In the genomic region with DNA sequence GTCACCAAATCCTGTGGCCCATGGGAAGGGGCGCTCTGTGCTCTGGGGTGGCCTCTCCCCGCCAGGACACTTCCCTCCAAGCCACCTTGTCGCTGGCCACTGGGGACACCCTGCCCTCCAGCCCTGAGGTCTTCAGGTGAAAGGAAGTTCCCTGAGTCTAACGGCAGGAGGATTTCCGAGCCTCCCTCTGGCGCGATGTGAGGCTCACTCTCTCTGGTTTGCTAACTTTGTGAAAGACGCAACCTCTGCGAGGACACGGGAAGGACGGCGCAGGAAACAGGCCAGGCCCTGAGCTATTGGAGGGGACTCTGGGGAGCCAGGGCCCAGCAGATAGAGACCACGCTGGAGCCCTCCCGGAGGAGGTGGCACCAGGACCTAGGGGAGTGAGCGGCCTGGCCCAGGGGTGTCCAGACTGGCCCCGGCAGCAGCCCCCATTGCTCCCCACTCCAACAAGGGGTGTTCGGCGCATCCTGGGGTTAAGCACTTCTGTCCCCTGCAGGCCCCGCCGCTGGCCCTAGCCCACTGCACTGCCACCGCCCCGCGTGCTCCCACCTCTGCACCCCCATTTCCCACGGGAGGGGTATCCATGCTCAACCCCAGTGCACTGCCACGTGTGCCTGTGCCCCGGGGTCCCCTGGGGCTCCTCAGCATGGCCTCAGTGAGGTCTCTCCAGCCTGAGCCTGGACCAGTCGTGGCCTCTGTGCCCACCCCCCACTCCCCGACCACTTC, we compare ENCODE assay signal across 25 cellular contexts.
DNase-seq lines count a peak whose midpoint lies in the region; ATAC-seq and TF ChIP-seq lines count a peak whose summit lies in the region.
"Had no signal": no experiment of that assay in that cellular context is flagged by ENCODE, and none has a peak within 500 bp of the region (broad histone marks: within the 10 kb centered on the region; RNA-seq: fewer than 3 reads in every experiment).

No MANE protein-coding gene starts in this region.

- H3K4me1 ChIP-seq in right atrium auricular region, result no peaks in the 10 kb centered on the region
- H3K4me1 ChIP-seq in left ventricle myocardium inferior, result no peaks in the 10 kb centered on the region
- peaks cover 3 to 22% (median 12%) of the 10 kb centered on the region in 4 donors for H3K4me1 ChIP-seq in stomach

- H3K36me3 Mint-ChIP-seq in activated CD4-positive, alpha-beta memory T cell treated with anti-CD3 and anti-CD28 coated beads, Interleukin-2, amount 10 ng/mL, durations not matched to agents 7 days and 5 days (ENCODE audit: low read depth), result peaks cover 24% of the 10 kb centered on the region
- H3K36me3 Mint-ChIP-seq: IgD-negative memory B cell, WTC11 had no signal

- H3K4me3 ChIP-seq in right atrium auricular region (no peak overlapping the region), left ventricle myocardium inferior (no peak overlapping the region), stomach (no peak overlapping the region)
- H3K4me3 ChIP-seq: mucosa of descending colon, skin epidermis had no signal

- no peaks in the 10 kb centered on the region for H3K27me3 ChIP-seq in right atrium auricular region
- H3K27me3 ChIP-seq in left ventricle myocardium inferior (ENCODE audit: low read depth), result no peaks in the 10 kb centered on the region
- H3K27me3 ChIP-seq in stomach, result no peaks in the 10 kb centered on the region

- intact Hi-C loops in left ventricle myocardium inferior (cut with micrococcal nuclease), result no loop called here
- intact Hi-C loops in left colon (cut with DNase I, micrococcal nuclease), result no loop called here
- intact Hi-C loops in stomach (cut with DNase I; ENCODE audit: low total_unique reads), result no loop called here

- peak; percentile 18 for DNase-seq in right atrium auricular region (ENCODE audit: low spot score)
- DNase-seq in left ventricle myocardium inferior, result no peak
- DNase-seq in RWPE1 (ENCODE audit: low spot score), result no peak
- DNase-seq in left colon, result no peak
- DNase-seq in stomach, result no peak
- no peak for DNase-seq in activated T-cell treated with anti-CD3 and anti-CD28 coated beads for 4 hours
- no peak for DNase-seq in activated CD4-positive, alpha-beta memory T cell treated with anti-CD3 and anti-CD28 coated beads, Interleukin-2, amount 10 ng/mL, durations not matched to agents 7 days and 5 days
- DNase-seq in cerebellum (ENCODE audit: low spot score), result no peak
- DNase-seq: activated CD4-positive, alpha-beta T cell treated with anti-CD3 and anti-CD28 coated beads, Interleukin-2, amount 50 U/mL, for 1 hour; activated effector memory CD4-positive, alpha-beta T cell treated with Interleukin-2 at 50 U/mL for 16 hours; AML-193; DND-41; effector CD8-positive, alpha-beta T cell; foreskin melanocyte; hippocampal formation; NCI-H1417; NCI-H2081 treated with DMSO at 0.1 percent for 48 hours; NCI-H446 treated with DMSO at 0.1 percent for 48 hours; stimulated activated CD4-positive, alpha-beta T cell treated with anti-CD3 and anti-CD28 coated beads, Interleukin-1b, Interleukin-23, amount 100 ng/mL, for 48 hours; substantia nigra; T1000 had no signal

- TF ChIP-seq CTCF in right atrium auricular region (IDR thresholded peaks at IDR 0.05) (no peak), left ventricle myocardium inferior (IDR thresholded peaks at IDR 0.05; ENCODE audit: borderline replicate concordance) (no peak), RWPE1 (conservative IDR thresholded peaks at IDR 0.05; ENCODE audit: low read depth) (no peak), stomach (IDR thresholded peaks at IDR 0.05) (no peak)

- ATAC-seq in left colon, result peak; percentile 5
- ATAC-seq: WTC11 had no signal

- no peaks in the 10 kb centered on the region for H3K27me3 Mint-ChIP-seq in activated CD4-positive, alpha-beta memory T cell treated with anti-CD3 and anti-CD28 coated beads, Interleukin-2, amount 10 ng/mL, durations not matched to agents 7 days and 5 days
- H3K27me3 Mint-ChIP-seq: IgD-negative memory B cell had no signal

- H3K4me3 Mint-ChIP-seq in activated CD4-positive, alpha-beta memory T cell treated with anti-CD3 and anti-CD28 coated beads, Interleukin-2, amount 10 ng/mL, durations not matched to agents 7 days and 5 days, result no peak overlapping the region
- H3K4me3 Mint-ChIP-seq: WTC11 had no signal

- WGBS in stomach, 5 donors, result 88 to 91% (median 89%) methylated on average over 27 to 28 of the region's 28 CpGs

- POLR2A ChIA-PET in RWPE1 (lab: Yijun Ruan, JAX; ENCODE audit: low non-redundant PET), result no interaction called here
- POLR2A ChIA-PET in activated CD4-positive, alpha-beta memory T cell treated with anti-CD3 and anti-CD28 coated beads, Interleukin-2, amount 10 ng/mL, durations not matched to agents 7 days and 5 days (lab: Charles Lee), result no interaction called here

- no peak overlapping the region for H3K27ac Mint-ChIP-seq in activated CD4-positive, alpha-beta memory T cell treated with anti-CD3 and anti-CD28 coated beads, Interleukin-2, amount 10 ng/mL, durations not matched to agents 7 days and 5 days
- H3K27ac Mint-ChIP-seq: WTC11 had no signal

- TF ChIP-seq EP300 in stomach (IDR thresholded peaks at IDR 0.05), result no peak

- TF ChIP-seq POLR2A in stomach (IDR thresholded peaks at IDR 0.05), result no peak

- H3K4me1 Mint-ChIP-seq in activated CD4-positive, alpha-beta memory T cell treated with anti-CD3 and anti-CD28 coated beads, Interleukin-2, amount 10 ng/mL, durations not matched to agents 7 days and 5 days, result no peaks in the 10 kb centered on the region

- H3K9me3 Mint-ChIP-seq in activated CD4-positive, alpha-beta memory T cell treated with anti-CD3 and anti-CD28 coated beads, Interleukin-2, amount 10 ng/mL, durations not matched to agents 7 days and 5 days, result no peaks in the 10 kb centered on the region

- H3K27ac ChIP-seq in right atrium auricular region, result no peak overlapping the region
- H3K27ac ChIP-seq in left ventricle myocardium inferior (replicated peaks), result no peak overlapping the region
- peak overlapping the region; percentile 28 for H3K27ac ChIP-seq in RWPE1
- peak overlapping the region in 4 of 5 donors; percentile 29 to 46 (median 42) for H3K27ac ChIP-seq in stomach
- H3K27ac ChIP-seq: skin epidermis had no signal

- CTCF ChIA-PET in RWPE1 (lab: Yijun Ruan, JAX), result no interaction called here
- CTCF ChIA-PET in activated CD4-positive, alpha-beta memory T cell treated with anti-CD3 and anti-CD28 coated beads, Interleukin-2, amount 10 ng/mL, durations not matched to agents 7 days and 5 days (lab: Charles Lee), result no interaction called here

- peaks cover 0 to 7% of the 10 kb centered on the region in 2 donors for H3K9me3 ChIP-seq in right atrium auricular region
- H3K9me3 ChIP-seq in left ventricle myocardium inferior (replicated peaks), result peaks cover 9% of the 10 kb centered on the region
- no peaks in the 10 kb centered on the region for H3K9me3 ChIP-seq in stomach
- H3K9me3 ChIP-seq: mucosa of descending colon had no signal

- H3K36me3 ChIP-seq in right atrium auricular region (no peaks in the 10 kb centered on the region), left ventricle myocardium inferior (peaks cover 8% of the 10 kb centered on the region), stomach (peaks cover 5 to 29% (median 19%) of the 10 kb centered on the region in 4 donors)

Comparison
In these comparisons a context has a peak if more than half of its experiments do, and no peak if none do; other contexts are left out.
1. H3K27ac ChIP-seq: peak in RWPE1 (single experiment) and stomach (4 of 5); none in right atrium auricular region (0 of 2) and left ventricle myocardium inferior (single experiment).